In genomic region chr13:42860485-42860884, GRCh38 we compare ENCODE assay signal across 27 cellular contexts.
"Had no signal": no experiment of that assay in that cellular context is flagged by ENCODE, and none has a peak within 500 bp of the region (broad histone marks: within the 10 kb centered on the region; RNA-seq: fewer than 3 reads in every experiment).

No MANE protein-coding gene starts in this region.

- H3K27ac ChIP-seq: brain microvascular endothelial cell, coronary artery, dorsolateral prefrontal cortex had no signal

- H3K4me3 ChIP-seq: coronary artery, dorsolateral prefrontal cortex had no signal

- H3K27me3 ChIP-seq: brain microvascular endothelial cell had no signal

- H3K36me3 ChIP-seq: brain microvascular endothelial cell had no signal

- ATAC-seq: activated CD4-positive, CD25-positive, alpha-beta regulatory T cell treated with anti-CD3 and anti-CD28 coated beads, Interleukin-2, amount 50 U/mL, for 24 hours; activated CD8-positive, alpha-beta T cell treated with anti-CD3 and anti-CD28 coated beads for 36 hours; activated T-cell treated with anti-CD3 and anti-CD28 coated beads, Interleukin-2, amount 50 U/mL, for 4 hours; activated T-helper 17 cell treated with anti-CD3 and anti-CD28 coated beads, Interleukin-2, amount 50 U/mL, for 72 hours; esophagus mucosa had no signal

- DNase-seq: activated B cell treated with CpG ODN at 0.5 μM for 24 hours; activated CD4-positive, alpha-beta T cell treated with anti-CD3 and anti-CD28 coated beads for 48 hours; activated CD4-positive, alpha-beta T cell treated with anti-CD3 and anti-CD28 coated beads, Interleukin-2, amount 50 U/mL, for 1 hour; activated CD4-positive, alpha-beta T cell treated with anti-CD3 and anti-CD28 coated beads, Interleukin-2, amount 50 U/mL, for 48 hours; activated CD8-positive, alpha-beta memory T cell treated with anti-CD3 and anti-CD28 coated beads for 24 hours; activated CD8-positive, alpha-beta T cell treated with anti-CD3 and anti-CD28 coated beads for 36 hours; activated effector memory CD4-positive, alpha-beta T cell treated with Interleukin-2 at 50 U/mL for 16 hours; activated gamma-delta T cell treated with Interleukin-2 at 50 U/mL for 16 hours; activated naive CD4-positive, alpha-beta T cell treated with anti-CD3 and anti-CD28 coated beads, Interleukin-2, amount 50 U/mL, for 16 hours; activated naive CD4-positive, alpha-beta T cell treated with Interleukin-2 at 50 U/mL for 16 hours; activated T-cell treated with anti-CD3 and anti-CD28 coated beads, Interleukin-2, amount 50 U/mL, for 4 hours; amniotic stem cell; anterior cingulate cortex; brain microvascular endothelial cell; dorsolateral prefrontal cortex; effector memory CD4-positive, alpha-beta T cell; endodermal cell; foreskin fibroblast; head of caudate nucleus; T-helper 2 cell had no signal

- FAIRE-seq: astrocyte, bronchial epithelial cell, frontal cortex had no signal
